ENCODE assay signal across 21 cellular contexts in the genomic region with DNA sequence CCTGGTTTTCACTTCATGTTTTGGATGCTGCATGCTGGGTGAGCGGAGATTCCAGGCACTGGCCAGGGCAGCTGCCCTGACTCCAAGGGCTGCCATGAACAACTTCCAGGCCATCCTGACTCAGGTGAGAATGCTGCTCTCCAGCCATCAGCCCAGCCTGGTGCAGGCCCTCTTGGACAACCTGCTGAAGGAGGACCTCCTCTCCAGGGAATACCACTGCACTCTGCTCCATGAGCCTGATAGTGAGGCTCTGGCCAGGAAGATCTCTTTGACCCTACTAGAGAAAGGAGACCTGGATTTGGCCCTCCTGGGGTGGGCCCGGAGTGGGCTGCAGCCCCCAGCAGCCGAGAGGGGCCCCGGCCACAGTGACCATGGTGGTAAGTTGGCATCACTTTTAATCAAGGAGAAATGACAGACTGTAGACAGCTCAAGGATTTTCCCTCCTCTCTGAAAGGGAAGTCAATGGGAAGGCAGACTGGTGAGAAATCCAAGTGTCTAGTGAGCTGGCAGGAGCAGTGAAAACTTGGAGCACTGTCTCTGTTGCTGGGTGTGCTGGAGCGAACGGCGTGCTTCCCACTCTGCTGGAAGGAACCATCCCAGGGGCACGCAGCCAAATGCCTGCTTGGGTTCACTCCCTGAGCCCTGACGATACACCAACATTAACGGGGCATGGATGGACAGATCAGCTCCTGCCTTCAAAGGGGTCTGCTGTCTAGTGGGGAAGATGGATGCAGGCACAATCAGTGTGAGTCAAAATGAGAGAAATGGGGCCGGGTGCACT. TPM values are rescaled to one million over a fixed set of nuclear protein-coding genes. Genes with fewer than 3 reads are reported as not detected.
DNase-seq lines count a peak whose midpoint lies in the region; ATAC-seq and TF ChIP-seq lines count a peak whose summit lies in the region.
"Had no signal": no experiment of that assay in that cellular context is flagged by ENCODE, and none has a peak within 500 bp of the region (broad histone marks: within the 10 kb centered on the region; RNA-seq: fewer than 3 reads in every experiment).

No MANE protein-coding gene starts in this region.

- H3K9me3 ChIP-seq in lower lobe of right lung (no peaks in the 10 kb centered on the region), testis (no peaks in the 10 kb centered on the region)
- H3K9me3 ChIP-seq: vagina had no signal

- H3K27me3 ChIP-seq in lower lobe of right lung (ENCODE audit: low read depth): no peaks in the 10 kb centered on the region
- H3K27me3 ChIP-seq in testis: no peaks in the 10 kb centered on the region
- H3K27me3 ChIP-seq: vagina had no signal

- in situ Hi-C loops in G401 (cut with HindIII; ENCODE audit: low sequenced_read_pairs): no loop called here

- H3K36me3 ChIP-seq in lower lobe of right lung (no peaks in the 10 kb centered on the region), testis (ENCODE audit: low read depth, missing control alignments) (no peaks in the 10 kb centered on the region)
- H3K36me3 ChIP-seq: vagina had no signal

- H3K27ac ChIP-seq in lower lobe of right lung (peak overlapping the region; percentile 71), testis (no peak overlapping the region)
- H3K27ac ChIP-seq: KMS-11, vagina had no signal

- no peak for TF ChIP-seq POLR2A in testis (IDR thresholded peaks at IDR 0.05)

- 62 to 67% methylated on average over 4 to 11 of the region's 11 CpGs for WGBS in testis, 2 donors

- H3K4me1 ChIP-seq in lower lobe of right lung (peaks cover 58% of the 10 kb centered on the region), testis (no peaks in the 10 kb centered on the region)
- H3K4me1 ChIP-seq: vagina had no signal

- intact Hi-C loops in lower lobe of right lung (cut with DNase I): no loop called here
- intact Hi-C loops in testis (cut with DNase I; ENCODE audit: low total_unique reads): no loop called here

- ATAC-seq in lower lobe of right lung (no peak), HG03159 (IDR thresholded peaks at IDR 0.05; ENCODE audit: unreplicated experiment) (no peak)
- ATAC-seq: effector memory CD8-positive, alpha-beta T cell; stimulated activated naive CD8-positive, alpha-beta T cell treated with anti-CD3 and anti-CD28 coated beads, Interleukin-15, Interleukin-2, amounts not matched to agents 100 U/mL and 50 U/mL, for 24 hours had no signal

- TF ChIP-seq CTCF in lower lobe of right lung (IDR thresholded peaks at IDR 0.05): no peak
- TF ChIP-seq CTCF in testis (IDR thresholded peaks at IDR 0.05): no peak

- H3K4me3 ChIP-seq in lower lobe of right lung (peak overlapping the region; percentile 34), testis (no peak overlapping the region)
- H3K4me3 ChIP-seq: vagina had no signal

- peak; percentile 8 for DNase-seq in G401 (ENCODE audit: low spot score)
- peak; percentile 47 for DNase-seq in astrocyte of the hippocampus (ENCODE audit: low read depth, low spot score)
- DNase-seq in lower lobe of right lung: no peak
- DNase-seq in testis: peak; percentile 40
- no peak for DNase-seq in AML-193 (lab: John Stamatoyannopoulos, UW)
- no peak for DNase-seq in cerebellar cortex (ENCODE audit: low spot score)
- DNase-seq: activated CD4-positive, alpha-beta T cell treated with anti-CD3 and anti-CD28 coated beads for 1 hour; activated gamma-delta T cell treated with Interleukin-2 at 50 U/mL for 16 hours; effector memory CD8-positive, alpha-beta T cell; GDM1; mesenchymal stem cell; NCI-H1092 treated with DMSO at 0.1 percent for 48 hours; NCI-H2081 treated with DMSO at 0.1 percent for 48 hours; NCI-H524 treated with DMSO at 0.1 percent for 48 hours; retina; stimulated activated naive CD8-positive, alpha-beta T cell treated with anti-CD3 and anti-CD28 coated beads, Interleukin-15, Interleukin-2, amounts not matched to agents 100 U/mL and 50 U/mL, for 24 hours had no signal

RNA-seq across cellular contexts. Expression of a gene that starts 10.6 kb away (rescaled TPM):
- total RNA-seq in G401 (2014; rRNA removed; shearing (Covaris generic)): not detected in 2 replicates
- 119 TPM for total RNA-seq in lower lobe of right lung
- 10 to 100 TPM in 1 of 2 donors, 1 to 10 TPM in 1; 6.3 to 16.0 TPM for total RNA-seq in testis
- polyA plus RNA-seq in testis (ENCODE audit: insufficient read depth, low read depth, low replicate concordance): 9.5 TPM
- total RNA-seq: neural crest cell had no signal

RNA-seq across cellular contexts. Expression of a gene that starts 47.8 kb away (rescaled TPM):
- not detected in 2 replicates for total RNA-seq in G401 (2014; rRNA removed; shearing (Covaris generic))
- total RNA-seq in lower lobe of right lung (0.24 TPM), testis (1 to 10 TPM; 3.5 to 4.2 TPM)
- polyA plus RNA-seq in testis (ENCODE audit: insufficient read depth, low read depth, low replicate concordance): 1.7 TPM
- polyA plus RNA-seq: fibroblast of lung had no signal

Comparison
In these comparisons a context has a peak if more than half of its experiments do, and no peak if none do; other contexts are left out.
1. DNase-seq: peak in G401 (single experiment), astrocyte of the hippocampus (single experiment) and testis (single experiment); none in lower lobe of right lung (single experiment), AML-193 (0 of 2) and cerebellar cortex (single experiment).